2 cellular contexts compared by ENCODE assay signal in the genomic region with DNA sequence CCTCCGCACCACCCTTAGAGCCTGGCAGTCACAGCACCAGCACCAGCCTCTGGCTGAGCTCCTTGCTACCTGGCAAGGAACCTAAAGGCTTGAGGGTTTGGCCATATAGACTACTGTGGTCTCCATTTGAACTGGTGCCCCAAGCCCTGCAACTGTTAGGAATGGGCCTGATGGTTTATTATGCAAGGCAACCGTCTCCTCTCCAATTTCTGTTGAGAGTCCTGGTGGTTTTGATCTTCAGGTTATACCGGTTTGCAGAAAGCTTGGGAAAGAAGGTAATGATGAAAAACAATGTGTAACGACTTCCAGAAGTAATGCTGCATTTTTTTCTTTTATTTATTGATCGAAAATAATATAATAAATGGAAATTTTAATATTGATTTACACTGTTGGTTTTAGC.
TF ChIP-seq lines count a peak whose summit lies in the region.

No MANE protein-coding gene starts in this region.

TF ChIP-seq in IMR-90, 13 proteins besides CTCF, POLR2A, EP300 and RAD21:
- no peak for TF ChIP-seq RCOR1 (IDR thresholded peaks at IDR 0.05; ENCODE audit: insufficient replicate concordance, low read length)
- TF ChIP-seq RFX5 (IDR thresholded peaks at IDR 0.05; ENCODE audit: low read depth, low read length): no peak

TF ChIP-seq in endothelial cell of umbilical vein, 7 proteins besides CTCF, POLR2A, EP300 and RAD21:
- TF ChIP-seq MYC (IDR thresholded peaks at IDR 0.05; ENCODE audit: low read depth, low read length) (no peak), GATA2 (IDR thresholded peaks at IDR 0.05; ENCODE audit: insufficient read depth, insufficient read length, low read depth, low read length) (no peak), FOS (IDR thresholded peaks at IDR 0.05; ENCODE audit: borderline replicate concordance, insufficient read depth, low read length) (no peak), EZH2 (IDR thresholded peaks at IDR 0.05; ENCODE audit: borderline replicate concordance, low read depth, low read length, severe bottlenecking) (no peak), JUN (IDR thresholded peaks at IDR 0.05; ENCODE audit: borderline replicate concordance, insufficient read depth, insufficient read length, low read depth) (no peak), POLR2AphosphoS5 (IDR thresholded peaks at IDR 0.05; ENCODE audit: insufficient read depth, low read depth, low read length) (no peak)
- TF ChIP-seq, protein P1, sequence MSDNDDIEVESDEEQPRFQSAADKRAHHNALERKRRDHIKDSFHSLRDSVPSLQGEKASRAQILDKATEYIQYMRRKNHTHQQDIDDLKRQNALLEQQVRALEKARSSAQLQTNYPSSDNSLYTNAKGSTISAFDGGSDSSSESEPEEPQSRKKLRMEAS (IDR thresholded peaks at IDR 0.05; ENCODE audit: insufficient read depth, insufficient read length): no peak
